8 cellular contexts compared by ENCODE assay signal in genomic region chr9:115593587-115594091, GRCh38.
DNase-seq lines count a peak whose midpoint lies in the region; ATAC-seq, FAIRE-seq and TF ChIP-seq lines count a peak whose summit lies in the region.

No MANE protein-coding gene starts in this region.

- no peak overlapping the region for H4K5ac ChIP-seq in H1 (ENCODE audit: insufficient read length, low read depth, low read length)

- no peak overlapping the region for H3K27ac ChIP-seq in H1 (ENCODE audit: low read depth, low read length)

- peak; percentile 48 for FAIRE-seq in H1 (lab: Jason Lieb, UNC)

- H3K9ac ChIP-seq in NT2/D1 (ENCODE audit: insufficient read length, low read depth): no peak overlapping the region
- no peak overlapping the region for H3K9ac ChIP-seq in H1 (replicated peaks in 1 of 4; ENCODE audit: extremely low read depth in 1 of 4, low read depth in 3 of 4, low read length in 3 of 4)

- no peak overlapping the region for H2AFZ ChIP-seq in H1 (ENCODE audit: low read length)

- H2BK12ac ChIP-seq in H1 (ENCODE audit: low read depth, low read length): no peak overlapping the region

- no peak overlapping the region for H3K4ac ChIP-seq in H1 (replicated peaks; ENCODE audit: insufficient read length, low read depth, low read length)

- H3K18ac ChIP-seq in H1 (ENCODE audit: extremely low read depth, low read length): no peak overlapping the region

- peak; percentile 87 to 89 for TF ChIP-seq RAD21 in H1 (IDR thresholded peaks at IDR 0.05 in 1 of 2, conservative IDR thresholded peaks at IDR 0.05 in 1 of 2; ENCODE audit: low read depth in 2 of 2, low read length in 2 of 2)

- H3K27ac Mint-ChIP-seq in nephron: peak overlapping the region in 2 of 3 experiments; percentile 21 to 39

- no peak overlapping the region for H3K14ac ChIP-seq in H1 (ENCODE audit: insufficient read length)

- H2BK120ac ChIP-seq in H1 (replicated peaks; ENCODE audit: low read depth, low read length): no peak overlapping the region

- H4K91ac ChIP-seq in H1 (replicated peaks; ENCODE audit: insufficient read length, low read length): no peak overlapping the region

- no peaks in the 10 kb centered on the region for H3K36me3 Mint-ChIP-seq in nephron (ENCODE audit: low read depth)

- no peak for TF ChIP-seq POLR2A in H1 (IDR thresholded peaks at IDR 0.05; ENCODE audit: control extremely low read depth in 1 of 2, low read depth in 2 of 2, low read length in 2 of 2)

- peak; percentile 64 for TF ChIP-seq CTCF in HFF-Myc (IDR thresholded peaks at IDR 0.05; ENCODE audit: low read depth, low read length, missing control alignments)
- TF ChIP-seq CTCF in H1 (IDR thresholded peaks at IDR 0.05; ENCODE audit: control extremely low read depth in 1 of 3, insufficient read depth in 1 of 3, low read depth in 1 of 3, low read length in 3 of 3): peak in 2 of 3 experiments; percentile 59 to 70; a peak in 3 of 4 replicates
- TF ChIP-seq CTCF in nephron (IDR thresholded peaks at IDR 0.05; ENCODE audit: unreplicated experiment in 3 of 3): peak; percentile 80 to 85 (median 83)

- POLR2A ChIA-PET in H1 (lab: Charles Lee; ENCODE audit: partially characterized antibody): no interaction called here

- no peaks in the 10 kb centered on the region for H3K4me1 ChIP-seq in NT2/D1 (ENCODE audit: insufficient read depth, insufficient read length)
- peaks cover 2 to 8% (median 4%) of the 10 kb centered on the region in 4 experiments; a peak in 3 of 7 replicates for H3K4me1 ChIP-seq in H1 (replicated peaks in 1 of 4; ENCODE audit: control insufficient read depth in 3 of 4, insufficient read depth in 4 of 4, low read length in 3 of 4)

- TF ChIP-seq EP300 in H1 (IDR thresholded peaks at IDR 0.05; ENCODE audit: borderline replicate concordance in 1 of 2, low read depth in 2 of 2, low read length in 2 of 2): no peak

- H3K27me3 ChIP-seq in NT2/D1 (ENCODE audit: insufficient read depth, insufficient read length): no peaks in the 10 kb centered on the region
- no peaks in the 10 kb centered on the region for H3K27me3 ChIP-seq in H1 (replicated peaks in 1 of 4; ENCODE audit: control insufficient read depth in 3 of 4, extremely low read depth in 1 of 4, insufficient read depth in 3 of 4, low read length in 3 of 4)

- peaks cover 36% of the 10 kb centered on the region for H3K4me1 Mint-ChIP-seq in nephron

- no peaks in the 10 kb centered on the region for H3K27me3 Mint-ChIP-seq in nephron (ENCODE audit: low read depth)

- peak overlapping the region; percentile 63; the same call in 1 of the 2 replicates for H4K8ac ChIP-seq in H1 (ENCODE audit: extremely low read depth, insufficient read depth, low read length)

- H3K4me2 ChIP-seq in H1 (ENCODE audit: insufficient read depth in 1 of 2, low read depth in 2 of 2, low read length in 2 of 2): no peak overlapping the region

- no peak overlapping the region for H3K4me3 Mint-ChIP-seq in nephron

- ATAC-seq in esophagus mucosa: no peak
- ATAC-seq in GM21786 (IDR thresholded peaks at IDR 0.05; ENCODE audit: unreplicated experiment): no peak

- H2BK20ac ChIP-seq in H1 (ENCODE audit: low read length): no peak overlapping the region

- CTCF ChIA-PET in H1 (lab: Charles Lee; ENCODE audit: partially characterized antibody): interaction anchor here (0.6 to 5.3 kb wide), 79 partner anchors 7 to 1064 kb away, joined by 3 to 55 read pairs (median 4); no protein-coding TSS in a partner anchor

- H3K36me3 ChIP-seq in NT2/D1 (ENCODE audit: insufficient read depth, insufficient read length, low read length) (no peaks in the 10 kb centered on the region), H1 (ENCODE audit: control insufficient read depth in 2 of 4, insufficient read depth in 4 of 4, low read length in 3 of 4) (no peaks in the 10 kb centered on the region)

- H4K20me1 ChIP-seq in H1 (replicated peaks in 1 of 2; ENCODE audit: control insufficient read depth in 1 of 2, insufficient read depth in 2 of 2, low read length in 2 of 2): no peaks in the 10 kb centered on the region

- H2AK5ac ChIP-seq in H1 (ENCODE audit: low read depth, low read length): no peak overlapping the region

- H2BK5ac ChIP-seq in H1 (ENCODE audit: low read depth, low read length): no peak overlapping the region

- H3K23ac ChIP-seq in H1 (ENCODE audit: insufficient read length): no peak overlapping the region

- no peak overlapping the region for H3K56ac ChIP-seq in H1 (replicated peaks; ENCODE audit: insufficient read length, low read depth, low read length)

- no peak overlapping the region for H2BK15ac ChIP-seq in H1 (ENCODE audit: low read length)

- no peaks in the 10 kb centered on the region for H3K79me2 ChIP-seq in H1 (ENCODE audit: control insufficient read depth in 1 of 2, insufficient read depth in 2 of 2, low read length in 2 of 2)

- peak; percentile 36 for DNase-seq in ELF-1 (ENCODE audit: low read depth, low spot score)
- no peak for DNase-seq in HFF-Myc (ENCODE audit: extremely low read depth, low read depth)
- peak; percentile 25 for DNase-seq in NT2/D1 (ENCODE audit: low read depth, low spot score)
- peak in 1 of 2 experiments; percentile 49 for DNase-seq in H1 (ENCODE audit: low read depth in 1 of 2, low spot score in 2 of 2)
- no peak for DNase-seq in central memory CD4-positive, alpha-beta T cell

- peaks cover 3% of the 10 kb centered on the region for H3K9me3 Mint-ChIP-seq in nephron

- H3K23me2 ChIP-seq in H1 (ENCODE audit: low read depth, low read length): peaks cover 2% of the 10 kb centered on the region; the same call in 1 of the 2 replicates

- 31% methylated on average over 4 of the region's 4 CpGs; no CpG with 5 or more reads in 1 of the 2 experiments for WGBS in H1 (ENCODE audit: extremely low coverage in 1 of 2, insufficient coverage in 1 of 2, insufficient read length in 1 of 2, insufficient replicate concordance in 2 of 2, low coverage in 1 of 2, low lambda C conversion rate in 2 of 2, missing lambda C conversion rate in 1 of 2), 2 experiments

- H3K79me1 ChIP-seq in H1 (ENCODE audit: low read depth, low read length): no peaks in the 10 kb centered on the region

- H3K9me3 ChIP-seq in NT2/D1 (ENCODE audit: insufficient read depth, low read length) (no peaks in the 10 kb centered on the region), H1 (ENCODE audit: insufficient read depth in 2 of 2, low read depth in 1 of 2, low read length in 1 of 2) (no peaks in the 10 kb centered on the region)

- H3K4me3 ChIP-seq in HFF-Myc (replicated peaks; ENCODE audit: low read depth, low read length) (no peak overlapping the region), NT2/D1 (ENCODE audit: insufficient read length, low read depth) (no peak overlapping the region), H1 (ENCODE audit: extremely low read depth in 1 of 4, insufficient read depth in 2 of 4, low read depth in 3 of 4, low read length in 4 of 4) (no peak overlapping the region)

TF ChIP-seq in H1, 55 proteins besides CTCF, POLR2A, EP300 and RAD21 (continues in another document):
- TF ChIP-seq CREB1 (IDR thresholded peaks at IDR 0.05): no peak
- TF ChIP-seq SP4 (IDR thresholded peaks at IDR 0.05; ENCODE audit: low read length): no peak
- no peak for TF ChIP-seq GABPA (IDR thresholded peaks at IDR 0.05; ENCODE audit: borderline replicate concordance, insufficient read depth, low read length)
- no peak for TF ChIP-seq SIN3A (conservative IDR thresholded peaks at IDR 0.05 in 1 of 2, IDR thresholded peaks at IDR 0.05 in 1 of 2; ENCODE audit: low read depth in 1 of 2, low read length in 2 of 2)
- no peak for TF ChIP-seq GTF2F1 (IDR thresholded peaks at IDR 0.05; ENCODE audit: borderline replicate concordance, low read depth, low read length)
- no peak for TF ChIP-seq SIRT6 (IDR thresholded peaks at IDR 0.05; ENCODE audit: low read length)
- TF ChIP-seq MAFK (IDR thresholded peaks at IDR 0.05; ENCODE audit: low read depth, low read length): no peak
- TF ChIP-seq RXRA (IDR thresholded peaks at IDR 0.05; ENCODE audit: insufficient read depth, low read depth, low read length): no peak
- no peak for TF ChIP-seq TAF7 (optimal IDR thresholded peaks at IDR 0.05; ENCODE audit: borderline replicate concordance, low read depth, low read length)
- no peak for TF ChIP-seq NRF1 (IDR thresholded peaks at IDR 0.05; ENCODE audit: low read depth, low read length)
- TF ChIP-seq ZNF274 (IDR thresholded peaks at IDR 0.05; ENCODE audit: borderline replicate concordance, extremely low read depth, low read length): no peak
- no peak for TF ChIP-seq CHD2 (IDR thresholded peaks at IDR 0.05; ENCODE audit: low read length)
- TF ChIP-seq, protein P1, sequence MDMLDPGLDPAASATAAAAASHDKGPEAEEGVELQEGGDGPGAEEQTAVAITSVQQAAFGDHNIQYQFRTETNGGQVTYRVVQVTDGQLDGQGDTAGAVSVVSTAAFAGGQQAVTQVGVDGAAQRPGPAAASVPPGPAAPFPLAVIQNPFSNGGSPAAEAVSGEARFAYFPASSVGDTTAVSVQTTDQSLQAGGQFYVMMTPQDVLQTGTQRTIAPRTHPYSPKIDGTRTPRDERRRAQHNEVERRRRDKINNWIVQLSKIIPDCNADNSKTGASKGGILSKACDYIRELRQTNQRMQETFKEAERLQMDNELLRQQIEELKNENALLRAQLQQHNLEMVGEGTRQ (IDR thresholded peaks at IDR 0.05; ENCODE audit: low read length): no peak
- TF ChIP-seq CBX8 (IDR thresholded peaks at IDR 0.05; ENCODE audit: borderline replicate concordance, low read depth, low read length): no peak
- TF ChIP-seq KDM5A (IDR thresholded peaks at IDR 0.05; ENCODE audit: low read length): no peak

Comparison
In these comparisons a context has a peak if more than half of its experiments do, and no peak if none do; other contexts are left out.
1. DNase-seq: peak in ELF-1 (single experiment) and NT2/D1 (single experiment); none in HFF-Myc (single experiment) and central memory CD4-positive, alpha-beta T cell (single experiment).
2. Peak in every context shown above with its lines, with median percentiles within 50 percentile points of each other: CTCF ChIP-seq.